Comparison of ENCODE assay signal across 22 cellular contexts in genomic region chr11:45616802-45617549, GRCh38. TPM values are rescaled to one million over a fixed set of nuclear protein-coding genes. Genes with fewer than 3 reads are reported as not detected.
DNase-seq lines count a peak whose midpoint lies in the region; ATAC-seq, FAIRE-seq and TF ChIP-seq lines count a peak whose summit lies in the region.
"Had no signal": no experiment of that assay in that cellular context is flagged by ENCODE, and none has a peak within 500 bp of the region (broad histone marks: within the 10 kb centered on the region; RNA-seq: fewer than 3 reads in every experiment).

No MANE protein-coding gene starts in this region.

- no peak overlapping the region for H3K4me3 ChIP-seq in bronchial epithelial cell (ENCODE audit: low read depth, low read length)
- no peak overlapping the region for H3K4me3 ChIP-seq in esophagus muscularis mucosa
- no peak overlapping the region for H3K4me3 ChIP-seq in prostate gland
- H3K4me3 ChIP-seq: GM23338, HAP-1 had no signal

- no peak overlapping the region for H3K27ac Mint-ChIP-seq in activated CD8-positive, alpha-beta memory T cell treated with anti-CD3 and anti-CD28 coated beads, Interleukin-2, amount 10 ng/mL, durations not matched to agents 7 days and 5 days
- H3K27ac Mint-ChIP-seq: CD4-positive, alpha-beta memory T cell; GM23338; HFFc6 had no signal

- H3K27me3 ChIP-seq in bronchial epithelial cell (ENCODE audit: control insufficient read depth, insufficient read depth, low read length) (no peaks in the 10 kb centered on the region), esophagus muscularis mucosa (peaks cover 0 to 22% (median 0%) of the 10 kb centered on the region in 4 donors), prostate gland (replicated peaks; ENCODE audit: insufficient read depth) (no peaks in the 10 kb centered on the region)

- TF ChIP-seq CTCF in bronchial epithelial cell (IDR thresholded peaks at IDR 0.05; ENCODE audit: insufficient read depth, low read length, severe bottlenecking) (no peak), esophagus muscularis mucosa (IDR thresholded peaks at IDR 0.05) (no peak), prostate gland (IDR thresholded peaks at IDR 0.05) (no peak)

- no peak for ATAC-seq in activated CD8-positive, alpha-beta memory T cell treated with anti-CD3 and anti-CD28 coated beads, Interleukin-2, amount 10 ng/mL, durations not matched to agents 7 days and 5 days
- no peak for ATAC-seq in HG02870 (IDR thresholded peaks at IDR 0.05; ENCODE audit: unreplicated experiment)
- ATAC-seq: GM23338 had no signal

- H3K27me3 Mint-ChIP-seq in activated CD8-positive, alpha-beta memory T cell treated with anti-CD3 and anti-CD28 coated beads, Interleukin-2, amount 10 ng/mL, durations not matched to agents 7 days and 5 days: peaks cover 20% of the 10 kb centered on the region

- DNase-seq in activated CD8-positive, alpha-beta memory T cell treated with anti-CD3 and anti-CD28 coated beads, Interleukin-2, amount 10 ng/mL, durations not matched to agents 7 days and 5 days: peak; percentile 21
- no peak for DNase-seq in activated CD8-positive, alpha-beta memory T cell treated with anti-CD3 and anti-CD28 coated beads, Interleukin-2, amount 50 U/mL, for 4 hours
- no peak for DNase-seq in bronchial epithelial cell (ENCODE audit: low read depth)
- peak; percentile 79 for DNase-seq in esophagus muscularis mucosa (ENCODE audit: extremely low spot score)
- DNase-seq in posterior vena cava (ENCODE audit: low spot score): peak; percentile 65
- DNase-seq in prostate gland (ENCODE audit: low spot score): no peak
- DNase-seq in NCI-H2171 treated with DMSO at 0.1 percent for 48 hours (lab: John Stamatoyannopoulos, UW): no peak
- DNase-seq: C1 segment of cervical spinal cord; Calu3; CD4-positive, alpha-beta memory T cell; COR-L47; DMS53; DMS79 treated with DMSO at 0.1 percent for 48 hours; GF-D8; HFFc6 had no signal

- CTCF ChIA-PET in activated CD8-positive, alpha-beta memory T cell treated with anti-CD3 and anti-CD28 coated beads, Interleukin-2, amount 10 ng/mL, durations not matched to agents 7 days and 5 days (lab: Charles Lee): no interaction called here

- peaks cover 0 to 6% (median 3%) of the 10 kb centered on the region in 4 donors for H3K9me3 ChIP-seq in esophagus muscularis mucosa
- no peaks in the 10 kb centered on the region for H3K9me3 ChIP-seq in prostate gland
- H3K9me3 ChIP-seq: HAP-1 had no signal

- intact Hi-C loops in esophagus muscularis mucosa (cut with DNase I) (no loop called here), posterior vena cava (cut with DNase I) (no loop called here), prostate gland (cut with DNase I) (no loop called here)

- H3K4me3 Mint-ChIP-seq in activated CD8-positive, alpha-beta memory T cell treated with anti-CD3 and anti-CD28 coated beads, Interleukin-2, amount 10 ng/mL, durations not matched to agents 7 days and 5 days: no peak overlapping the region
- H3K4me3 Mint-ChIP-seq: CD4-positive, alpha-beta memory T cell; GM23338; HFFc6 had no signal

- no peaks in the 10 kb centered on the region for H3K9me3 Mint-ChIP-seq in activated CD8-positive, alpha-beta memory T cell treated with anti-CD3 and anti-CD28 coated beads, Interleukin-2, amount 10 ng/mL, durations not matched to agents 7 days and 5 days (ENCODE audit: low read depth)
- H3K9me3 Mint-ChIP-seq: HFFc6 had no signal

- H3K36me3 ChIP-seq in bronchial epithelial cell (ENCODE audit: control insufficient read depth, insufficient read depth, low read length): no peaks in the 10 kb centered on the region
- no peaks in the 10 kb centered on the region for H3K36me3 ChIP-seq in esophagus muscularis mucosa
- no peaks in the 10 kb centered on the region for H3K36me3 ChIP-seq in prostate gland
- H3K36me3 ChIP-seq: HAP-1 had no signal

- no peak for TF ChIP-seq EP300 in esophagus muscularis mucosa (IDR thresholded peaks at IDR 0.05)

- TF ChIP-seq POLR2A in esophagus muscularis mucosa (IDR thresholded peaks at IDR 0.05; ENCODE audit: low read depth): no peak
- no peak for TF ChIP-seq POLR2A in prostate gland (IDR thresholded peaks at IDR 0.05)

- H3K4me1 Mint-ChIP-seq in activated CD8-positive, alpha-beta memory T cell treated with anti-CD3 and anti-CD28 coated beads, Interleukin-2, amount 10 ng/mL, durations not matched to agents 7 days and 5 days: no peaks in the 10 kb centered on the region
- H3K4me1 Mint-ChIP-seq: CD4-positive, alpha-beta memory T cell had no signal

- H3K4me1 ChIP-seq in esophagus muscularis mucosa: no peaks in the 10 kb centered on the region
- no peaks in the 10 kb centered on the region for H3K4me1 ChIP-seq in prostate gland (replicated peaks)
- H3K4me1 ChIP-seq: HAP-1 had no signal

- peaks cover 2% of the 10 kb centered on the region for H3K36me3 Mint-ChIP-seq in activated CD8-positive, alpha-beta memory T cell treated with anti-CD3 and anti-CD28 coated beads, Interleukin-2, amount 10 ng/mL, durations not matched to agents 7 days and 5 days
- H3K36me3 Mint-ChIP-seq: CD4-positive, alpha-beta memory T cell had no signal

- peak; percentile 77 for FAIRE-seq in bronchial epithelial cell (lab: Jason Lieb, UNC)
- FAIRE-seq: GM12891, GM18507, H54 had no signal

- whole genome bisulfite sequencing in esophagus muscularis mucosa: 93% methylated on average over 7 of the region's 8 CpGs
- WGBS in prostate gland: 86% methylated on average over 8 of the region's 8 CpGs

- H3K27ac ChIP-seq in esophagus muscularis mucosa (replicated peaks in 1 of 4) (no peak overlapping the region), prostate gland (no peak overlapping the region)

RNA-seq across cellular contexts. Expression of gene CHST1, which starts 48.4 kb away (rescaled TPM):
- total RNA-seq in activated CD8-positive, alpha-beta memory T cell treated with anti-CD3 and anti-CD28 coated beads, Interleukin-2, amount 10 ng/mL, durations not matched to agents 7 days and 5 days: under 1 TPM in 1 of 2 experiments, not detected in 1; 0.35 TPM
- 0.26 and 2.4 TPM in 2 replicates for total RNA-seq in bronchial epithelial cell
- total RNA-seq in esophagus muscularis mucosa: 1 to 10 TPM; 3.3 to 6.9 (median 3.7) TPM
- total RNA-seq in posterior vena cava: 1 to 10 TPM; 3.3 to 5.2 TPM
- 1 to 10 TPM in 1 of 2 donors, under 1 TPM in 1; 0.32 to 4.4 TPM for total RNA-seq in prostate gland
- total RNA-seq: Calu3; CD4-positive, alpha-beta memory T cell; G401 had no signal

Comparison
In these comparisons a context has a peak if more than half of its experiments do, and no peak if none do; other contexts are left out.
1. DNase-seq: peak in activated CD8-positive, alpha-beta memory T cell treated with anti-CD3 and anti-CD28 coated beads, Interleukin-2, amount 10 ng/mL, durations not matched to agents 7 days and 5 days (single experiment), esophagus muscularis mucosa (single experiment) and posterior vena cava (single experiment); none in activated CD8-positive, alpha-beta memory T cell treated with anti-CD3 and anti-CD28 coated beads, Interleukin-2, amount 50 U/mL, for 4 hours (single experiment), bronchial epithelial cell (single experiment), prostate gland (single experiment) and NCI-H2171 treated with DMSO at 0.1 percent for 48 hours (single experiment).